21 cellular contexts compared by ENCODE assay signal in genomic region chr12:47791874-47792273, GRCh38.
"Had no signal": no experiment of that assay in that cellular context is flagged by ENCODE, and none has a peak within 500 bp of the region (broad histone marks: within the 10 kb centered on the region; RNA-seq: fewer than 3 reads in every experiment).

No MANE protein-coding gene starts in this region.

- H3K9me3 ChIP-seq: adrenal gland, gastroesophageal sphincter, heart right ventricle, psoas muscle, transverse colon, vagina had no signal

- H3K27ac ChIP-seq: cardiac muscle cell, psoas muscle, transverse colon, vagina had no signal

- H3K27me3 Mint-ChIP-seq: activated B cell treated with CpG ODN at 0.5 μM for 24 hours; activated CD4-positive, alpha-beta T cell treated with anti-CD3 and anti-CD28 coated beads, Interleukin-2, amount 10 ng/mL, durations not matched to agents 7 days and 5 days; stimulated activated memory B cell treated with anti-CD40 and anti-IgM and Interleukin-4, amounts not matched to agents 10 μg/mL and 1 μg/mL and 100 μg/mL, for 72 hours had no signal

- ATAC-seq: activated T-cell treated with anti-CD3 and anti-CD28 coated beads, Interleukin-2, amount 50 U/mL, for 4 hours; gastroesophageal sphincter; heart right ventricle; psoas muscle; sciatic nerve; stimulated activated memory B cell treated with anti-CD40 and anti-IgM and Interleukin-4, amounts not matched to agents 10 μg/mL and 1 μg/mL and 100 μg/mL, for 72 hours had no signal

- H3K4me1 Mint-ChIP-seq: activated B cell treated with CpG ODN at 0.5 μM for 24 hours; activated CD4-positive, alpha-beta T cell treated with anti-CD3 and anti-CD28 coated beads, Interleukin-2, amount 10 ng/mL, durations not matched to agents 7 days and 5 days; endodermal cell; nephron; stimulated activated memory B cell treated with anti-CD40 and anti-IgM and Interleukin-4, amounts not matched to agents 10 μg/mL and 1 μg/mL and 100 μg/mL, for 72 hours had no signal

- H3K27me3 ChIP-seq: adrenal gland, cardiac muscle cell, dorsolateral prefrontal cortex, gastroesophageal sphincter, heart right ventricle, transverse colon, vagina had no signal

- H3K4me3 Mint-ChIP-seq: activated B cell treated with CpG ODN at 0.5 μM for 24 hours; activated CD4-positive, alpha-beta T cell treated with anti-CD3 and anti-CD28 coated beads, Interleukin-2, amount 10 ng/mL, durations not matched to agents 7 days and 5 days; activated T-cell treated with anti-CD3 and anti-CD28 coated beads, Interleukin-2, amount 50 U/mL, for 4 hours; endodermal cell; nephron; stimulated activated memory B cell treated with anti-CD40 and anti-IgM and Interleukin-4, amounts not matched to agents 10 μg/mL and 1 μg/mL and 100 μg/mL, for 72 hours had no signal

- H3K9me3 Mint-ChIP-seq: activated B cell treated with CpG ODN at 0.5 μM for 24 hours; activated CD4-positive, alpha-beta T cell treated with anti-CD3 and anti-CD28 coated beads, Interleukin-2, amount 10 ng/mL, durations not matched to agents 7 days and 5 days; activated T-cell treated with anti-CD3 and anti-CD28 coated beads, Interleukin-2, amount 50 U/mL, for 4 hours; endodermal cell; nephron; stimulated activated memory B cell treated with anti-CD40 and anti-IgM and Interleukin-4, amounts not matched to agents 10 μg/mL and 1 μg/mL and 100 μg/mL, for 72 hours had no signal

- DNase-seq: activated B cell treated with CpG ODN at 0.5 μM for 24 hours; activated CD4-positive, alpha-beta T cell treated with anti-CD3 and anti-CD28 coated beads, Interleukin-2, amount 10 ng/mL, durations not matched to agents 7 days and 5 days; activated gamma-delta T cell; activated T-cell treated with anti-CD3 and anti-CD28 coated beads, Interleukin-2, amount 50 U/mL, for 4 hours; adrenal gland; dorsolateral prefrontal cortex; endodermal cell; erythroblast; occipital lobe; stimulated activated CD4-positive, alpha-beta T cell treated with anti-CD3 and anti-CD28 coated beads, Interleukin-2, amount 100 ng/mL, for 24 hours; substantia nigra; SW 1271; transverse colon had no signal

- H3K27ac Mint-ChIP-seq: activated B cell treated with CpG ODN at 0.5 μM for 24 hours; endodermal cell; nephron; stimulated activated memory B cell treated with anti-CD40 and anti-IgM and Interleukin-4, amounts not matched to agents 10 μg/mL and 1 μg/mL and 100 μg/mL, for 72 hours had no signal
